In genomic region chr11:68076371-68077042, GRCh38 we compare ENCODE assay signal across 1 cellular context.
TF ChIP-seq lines count a peak whose summit lies in the region.

No MANE protein-coding gene starts in this region.

TF ChIP-seq in HepG2, 621 proteins besides CTCF, POLR2A, EP300 and RAD21 (continued from another document):
- TF ChIP-seq ZBTB2 (CRISPR knock-in tag; IDR thresholded peaks at IDR 0.05; ENCODE audit: low read depth) (no peak), XRCC5 (optimal IDR thresholded peaks at IDR 0.05; ENCODE audit: low read length) (peak; percentile 16), SCMH1 (CRISPR knock-in tag; IDR thresholded peaks at IDR 0.05; ENCODE audit: borderline replicate concordance) (no peak), ZNF878 (CRISPR knock-in tag; IDR thresholded peaks at IDR 0.05) (0 out of 2 replicates have a peak, but pooled peaks have one; percentile 28), TGIF2 (CRISPR knock-in tag; IDR thresholded peaks at IDR 0.05) (no peak), ZNF724P (CRISPR knock-in tag; IDR thresholded peaks at IDR 0.05; ENCODE audit: borderline replicate concordance) (no peak), ZNF484 (CRISPR knock-in tag; IDR thresholded peaks at IDR 0.05; ENCODE audit: borderline replicate concordance, low read depth) (no peak), ZNF510 (CRISPR knock-in tag; IDR thresholded peaks at IDR 0.05; ENCODE audit: low read depth) (no peak), SALL1 (CRISPR knock-in tag; IDR thresholded peaks at IDR 0.05) (peak; percentile 46; the same call in 1 of the 2 replicates), SKI (IDR thresholded peaks at IDR 0.05; ENCODE audit: partially characterized antibody) (no peak), NFE2L2 (IDR thresholded peaks at IDR 0.05; ENCODE audit: low read length) (no peak), ZNF546 (CRISPR knock-in tag; conservative IDR thresholded peaks at IDR 0.05) (no peak), TARDBP (CRISPR knock-in tag; IDR thresholded peaks at IDR 0.05) (peak; percentile 55; the same call in 1 of the 2 replicates), NFE2L1 (CRISPR knock-in tag; IDR thresholded peaks at IDR 0.05; ENCODE audit: borderline replicate concordance) (no peak), PRPF4 (IDR thresholded peaks at IDR 0.05; ENCODE audit: low read depth, low read length, poor library complexity, severe bottlenecking) (no peak), STAT5B (CRISPR knock-in tag; IDR thresholded peaks at IDR 0.05) (no peak), ZNF556 (CRISPR knock-in tag; IDR thresholded peaks at IDR 0.05; ENCODE audit: borderline replicate concordance) (no peak), ZNF740 (CRISPR knock-in tag; IDR thresholded peaks at IDR 0.05) (no peak), CCDC6 (CRISPR knock-in tag; IDR thresholded peaks at IDR 0.05) (peak; percentile 65; the same call in 1 of the 2 replicates), REST (IDR thresholded peaks at IDR 0.05; ENCODE audit: borderline replicate concordance in 1 of 2, low read depth in 1 of 2, low read length in 2 of 2) (no peak), SRSF4 (IDR thresholded peaks at IDR 0.05; ENCODE audit: low read depth, low read length, poor library complexity, severe bottlenecking) (no peak), NFKB2 (CRISPR knock-in tag; IDR thresholded peaks at IDR 0.05; ENCODE audit: borderline replicate concordance) (no peak), ZBTB14 (CRISPR knock-in tag; IDR thresholded peaks at IDR 0.05) (no peak), ZNF816 (CRISPR knock-in tag; IDR thresholded peaks at IDR 0.05; ENCODE audit: borderline replicate concordance) (no peak), ELF1 (CRISPR knock-in tag; IDR thresholded peaks at IDR 0.05) (no peak), SMYD3 (CRISPR knock-in tag; IDR thresholded peaks at IDR 0.05) (no peak), ZEB1 (IDR thresholded peaks at IDR 0.05; ENCODE audit: insufficient replicate concordance, low read depth) (no peak), AGO2 (optimal IDR thresholded peaks at IDR 0.05; ENCODE audit: low read depth, low read length) (no peak), SATB2 (CRISPR knock-in tag; IDR thresholded peaks at IDR 0.05) (no peak), NCOA1 (CRISPR knock-in tag; IDR thresholded peaks at IDR 0.05) (no peak), MEF2D (CRISPR knock-in tag; IDR thresholded peaks at IDR 0.05) (no peak), SMC3 (IDR thresholded peaks at IDR 0.05; ENCODE audit: low read length) (peak; percentile 64), NFATC3 (CRISPR knock-in tag; IDR thresholded peaks at IDR 0.05) (no peak), ELF3 (CRISPR knock-in tag; IDR thresholded peaks at IDR 0.05) (no peak; the same call in 1 of the 2 replicates), ZFYVE20 (CRISPR knock-in tag; IDR thresholded peaks at IDR 0.05; ENCODE audit: borderline replicate concordance, low read depth) (no peak), KLF11 (CRISPR knock-in tag; IDR thresholded peaks at IDR 0.05) (no peak), MBD4 (IDR thresholded peaks at IDR 0.05; ENCODE audit: borderline replicate concordance, low read length) (no peak), TFDP1 (CRISPR knock-in tag; IDR thresholded peaks at IDR 0.05; ENCODE audit: borderline replicate concordance) (no peak)
- TF ChIP-seq, protein P1, sequence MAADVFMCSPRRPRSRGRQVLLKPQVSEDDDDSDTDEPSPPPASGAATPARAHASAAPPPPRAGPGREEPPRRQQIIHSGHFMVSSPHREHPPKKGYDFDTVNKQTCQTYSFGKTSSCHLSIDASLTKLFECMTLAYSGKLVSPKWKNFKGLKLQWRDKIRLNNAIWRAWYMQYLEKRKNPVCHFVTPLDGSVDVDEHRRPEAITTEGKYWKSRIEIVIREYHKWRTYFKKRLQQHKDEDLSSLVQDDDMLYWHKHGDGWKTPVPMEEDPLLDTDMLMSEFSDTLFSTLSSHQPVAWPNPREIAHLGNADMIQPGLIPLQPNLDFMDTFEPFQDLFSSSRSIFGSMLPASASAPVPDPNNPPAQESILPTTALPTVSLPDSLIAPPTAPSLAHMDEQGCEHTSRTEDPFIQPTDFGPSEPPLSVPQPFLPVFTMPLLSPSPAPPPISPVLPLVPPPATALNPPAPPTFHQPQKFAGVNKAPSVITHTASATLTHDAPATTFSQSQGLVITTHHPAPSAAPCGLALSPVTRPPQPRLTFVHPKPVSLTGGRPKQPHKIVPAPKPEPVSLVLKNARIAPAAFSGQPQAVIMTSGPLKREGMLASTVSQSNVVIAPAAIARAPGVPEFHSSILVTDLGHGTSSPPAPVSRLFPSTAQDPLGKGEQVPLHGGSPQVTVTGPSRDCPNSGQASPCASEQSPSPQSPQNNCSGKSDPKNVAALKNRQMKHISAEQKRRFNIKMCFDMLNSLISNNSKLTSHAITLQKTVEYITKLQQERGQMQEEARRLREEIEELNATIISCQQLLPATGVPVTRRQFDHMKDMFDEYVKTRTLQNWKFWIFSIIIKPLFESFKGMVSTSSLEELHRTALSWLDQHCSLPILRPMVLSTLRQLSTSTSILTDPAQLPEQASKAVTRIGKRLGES (CRISPR knock-in tag; IDR thresholded peaks at IDR 0.05; ENCODE audit: borderline replicate concordance): no peak
- TF ChIP-seq, protein P2, sequence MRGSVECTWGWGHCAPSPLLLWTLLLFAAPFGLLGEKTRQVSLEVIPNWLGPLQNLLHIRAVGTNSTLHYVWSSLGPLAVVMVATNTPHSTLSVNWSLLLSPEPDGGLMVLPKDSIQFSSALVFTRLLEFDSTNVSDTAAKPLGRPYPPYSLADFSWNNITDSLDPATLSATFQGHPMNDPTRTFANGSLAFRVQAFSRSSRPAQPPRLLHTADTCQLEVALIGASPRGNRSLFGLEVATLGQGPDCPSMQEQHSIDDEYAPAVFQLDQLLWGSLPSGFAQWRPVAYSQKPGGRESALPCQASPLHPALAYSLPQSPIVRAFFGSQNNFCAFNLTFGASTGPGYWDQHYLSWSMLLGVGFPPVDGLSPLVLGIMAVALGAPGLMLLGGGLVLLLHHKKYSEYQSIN (CRISPR knock-in tag; IDR thresholded peaks at IDR 0.05; ENCODE audit: borderline replicate concordance): no peak
- TF ChIP-seq, protein P3, sequence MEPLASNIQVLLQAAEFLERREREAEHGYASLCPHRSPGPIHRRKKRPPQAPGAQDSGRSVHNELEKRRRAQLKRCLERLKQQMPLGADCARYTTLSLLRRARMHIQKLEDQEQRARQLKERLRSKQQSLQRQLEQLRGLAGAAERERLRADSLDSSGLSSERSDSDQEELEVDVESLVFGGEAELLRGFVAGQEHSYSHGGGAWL (CRISPR knock-in tag; IDR thresholded peaks at IDR 0.05): no peak
- TF ChIP-seq, protein P4, sequence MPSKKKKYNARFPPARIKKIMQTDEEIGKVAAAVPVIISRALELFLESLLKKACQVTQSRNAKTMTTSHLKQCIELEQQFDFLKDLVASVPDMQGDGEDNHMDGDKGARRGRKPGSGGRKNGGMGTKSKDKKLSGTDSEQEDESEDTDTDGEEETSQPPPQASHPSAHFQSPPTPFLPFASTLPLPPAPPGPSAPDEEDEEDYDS (CRISPR knock-in tag; IDR thresholded peaks at IDR 0.05): no peak
- TF ChIP-seq, protein P5, sequence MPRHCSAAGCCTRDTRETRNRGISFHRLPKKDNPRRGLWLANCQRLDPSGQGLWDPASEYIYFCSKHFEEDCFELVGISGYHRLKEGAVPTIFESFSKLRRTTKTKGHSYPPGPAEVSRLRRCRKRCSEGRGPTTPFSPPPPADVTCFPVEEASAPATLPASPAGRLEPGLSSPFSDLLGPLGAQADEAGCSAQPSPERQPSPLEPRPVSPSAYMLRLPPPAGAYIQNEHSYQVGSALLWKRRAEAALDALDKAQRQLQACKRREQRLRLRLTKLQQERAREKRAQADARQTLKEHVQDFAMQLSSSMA (CRISPR knock-in tag; IDR thresholded peaks at IDR 0.05): no peak
- TF ChIP-seq, protein P6, sequence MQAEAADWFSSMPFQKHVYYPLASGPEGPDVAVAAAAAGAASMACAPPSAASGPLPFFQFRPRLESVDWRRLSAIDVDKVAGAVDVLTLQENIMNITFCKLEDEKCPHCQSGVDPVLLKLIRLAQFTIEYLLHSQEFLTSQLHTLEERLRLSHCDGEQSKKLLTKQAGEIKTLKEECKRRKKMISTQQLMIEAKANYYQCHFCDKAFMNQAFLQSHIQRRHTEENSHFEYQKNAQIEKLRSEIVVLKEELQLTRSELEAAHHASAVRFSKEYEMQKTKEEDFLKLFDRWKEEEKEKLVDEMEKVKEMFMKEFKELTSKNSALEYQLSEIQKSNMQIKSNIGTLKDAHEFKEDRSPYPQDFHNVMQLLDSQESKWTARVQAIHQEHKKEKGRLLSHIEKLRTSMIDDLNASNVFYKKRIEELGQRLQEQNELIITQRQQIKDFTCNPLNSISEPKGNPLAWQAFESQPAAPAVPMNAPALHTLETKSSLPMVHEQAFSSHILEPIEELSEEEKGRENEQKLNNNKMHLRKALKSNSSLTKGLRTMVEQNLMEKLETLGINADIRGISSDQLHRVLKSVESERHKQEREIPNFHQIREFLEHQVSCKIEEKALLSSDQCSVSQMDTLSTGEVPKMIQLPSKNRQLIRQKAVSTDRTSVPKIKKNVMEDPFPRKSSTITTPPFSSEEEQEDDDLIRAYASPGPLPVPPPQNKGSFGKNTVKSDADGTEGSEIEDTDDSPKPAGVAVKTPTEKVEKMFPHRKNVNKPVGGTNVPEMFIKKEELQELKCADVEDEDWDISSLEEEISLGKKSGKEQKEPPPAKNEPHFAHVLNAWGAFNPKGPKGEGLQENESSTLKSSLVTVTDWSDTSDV (CRISPR knock-in tag; IDR thresholded peaks at IDR 0.05): no peak
- TF ChIP-seq, protein P7, sequence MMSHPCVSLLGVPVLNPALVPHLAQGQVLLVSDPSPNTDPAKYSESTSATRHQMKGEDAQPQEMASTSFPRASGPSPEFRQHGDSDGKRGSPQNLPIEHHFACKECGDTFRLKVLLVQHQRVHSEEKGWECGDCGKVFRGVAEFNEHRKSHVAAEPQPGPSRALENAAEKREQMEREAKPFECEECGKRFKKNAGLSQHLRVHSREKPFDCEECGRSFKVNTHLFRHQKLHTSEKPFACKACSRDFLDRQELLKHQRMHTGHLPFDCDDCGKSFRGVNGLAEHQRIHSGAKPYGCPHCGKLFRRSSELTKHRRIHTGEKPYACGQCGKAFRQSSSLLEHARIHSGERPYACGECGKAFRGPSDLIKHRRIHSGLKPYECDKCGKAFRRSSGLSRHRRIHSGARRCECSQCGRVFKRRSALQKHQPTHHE (CRISPR knock-in tag; IDR thresholded peaks at IDR 0.05; ENCODE audit: borderline replicate concordance): no peak
